9 cellular contexts compared by ENCODE assay signal in genomic region chr5:154447074-154447725, GRCh38. TPM values are rescaled to one million over a fixed set of nuclear protein-coding genes. Genes with fewer than 3 reads are reported as not detected.
DNase-seq lines count a peak whose midpoint lies in the region; ATAC-seq, FAIRE-seq and TF ChIP-seq lines count a peak whose summit lies in the region.
"Had no signal": no experiment of that assay in that cellular context is flagged by ENCODE, and none has a peak within 500 bp of the region (broad histone marks: within the 10 kb centered on the region; RNA-seq: fewer than 3 reads in every experiment).

No MANE protein-coding gene starts in this region.

- CTCF ChIA-PET in HepG2 (lab: Yijun Ruan, JAX; ENCODE audit: low intra/inter-chr PET ratio, low total read pairs), result no interaction called here

- H3K27ac ChIP-seq in HepG2 (ENCODE audit: extremely low read length, insufficient read depth, low read length) (peak overlapping the region; percentile 72), tibial nerve (peak overlapping the region in 2 of 4 donors; percentile 80 to 91)

- no peak for DNase-seq in activated T-cell treated with anti-CD3 and anti-CD28 coated beads, Interleukin-2, amount 50 U/mL, for 72 hours
- DNase-seq in activated T-cell treated with anti-CD3 and anti-CD28 coated beads for 4 hours (no peak), HepG2 (ENCODE audit: low spot score) (no peak), tibial nerve (ENCODE audit: low spot score in 2 of 2) (no peak), A172 (ENCODE audit: low spot score) (no peak), kidney glomerular epithelial cell (lab: John Stamatoyannopoulos, UW) (no peak)
- no peak for DNase-seq in activated naive CD8-positive, alpha-beta T cell treated with anti-CD3 and anti-CD28 coated beads, Interleukin-2, amount 10 ng/mL, durations not matched to agents 7 days and 5 days

- peak overlapping the region; percentile 81 to 97 (median 94) for H3K4me3 ChIP-seq in HepG2 (replicated peaks in 1 of 3; ENCODE audit: insufficient read depth in 1 of 3, low read depth in 2 of 3, low read length in 3 of 3)
- peak overlapping the region; percentile 75 to 92 (median 80) for H3K4me3 ChIP-seq in tibial nerve

- POLR2A ChIA-PET in activated naive CD8-positive, alpha-beta T cell treated with anti-CD3 and anti-CD28 coated beads, Interleukin-2, amount 10 ng/mL, durations not matched to agents 7 days and 5 days (lab: Charles Lee), result interaction anchor here (0.6 to 1.9 kb wide), 2 partner anchors 22 to 258 kb away, joined by 3 to 4 read pairs; no protein-coding TSS in a partner anchor
- POLR2A ChIA-PET in HepG2 (lab: Yijun Ruan, JAX), result interaction anchor here (0.6 to 1.4 kb wide), 2 partner anchors 22 to 257 kb away, joined by 4 to 5 read pairs; partner anchors contain the start of gene GALNT10

- WGBS in HepG2 (ENCODE audit: low lambda C conversion rate), result 1% methylated on average over 10 of the region's 10 CpGs
- WGBS in tibial nerve, 2 donors, result 2 to 5% methylated on average over 10 of the region's 10 CpGs

- peaks cover 11% of the 10 kb centered on the region for H4K20me1 ChIP-seq in HepG2 (ENCODE audit: insufficient read depth, low read length)

- peak overlapping the region; percentile 78 for H3K9ac ChIP-seq in HepG2 (ENCODE audit: insufficient read depth, low read depth, low read length)

- in situ Hi-C loops in HepG2 (cut with HindIII; ENCODE audit: extremely low pct_ligation_motif_present, low pct_unique_long_range_greater_than_20kb), result no loop called here

- H3K4me1 ChIP-seq in HepG2 (ENCODE audit: insufficient read depth, low read length), result peaks cover 38% of the 10 kb centered on the region
- H3K4me1 ChIP-seq in tibial nerve, result peaks cover 0 to 46% (median 20%) of the 10 kb centered on the region in 4 donors

- no peak for TF ChIP-seq RAD21 in HepG2 (CRISPR knock-in tag; IDR thresholded peaks at IDR 0.05)

- no peak for ATAC-seq in activated T-cell treated with anti-CD3 and anti-CD28 coated beads, Interleukin-2, amount 50 U/mL, for 72 hours (replicated peaks in 1 of 2)
- no peak for ATAC-seq in activated naive CD8-positive, alpha-beta T cell treated with anti-CD3 and anti-CD28 coated beads, Interleukin-2, amount 10 ng/mL, durations not matched to agents 7 days and 5 days (ENCODE audit: low read depth)
- no peak for ATAC-seq in HepG2
- no peak for ATAC-seq in GM18517 (IDR thresholded peaks at IDR 0.05; ENCODE audit: unreplicated experiment)

- H3K27ac Mint-ChIP-seq in activated T-cell treated with anti-CD3 and anti-CD28 coated beads, Interleukin-2, amount 50 U/mL, for 72 hours, result peak overlapping the region; percentile 47
- peak overlapping the region; percentile 70 for H3K27ac Mint-ChIP-seq in activated naive CD8-positive, alpha-beta T cell treated with anti-CD3 and anti-CD28 coated beads, Interleukin-2, amount 10 ng/mL, durations not matched to agents 7 days and 5 days

- TF ChIP-seq CTCF in HepG2 (CRISPR knock-in tag; IDR thresholded peaks at IDR 0.05), result no peak
- no peak for TF ChIP-seq CTCF in tibial nerve (IDR thresholded peaks at IDR 0.05)

- peaks cover 46% of the 10 kb centered on the region for H3K4me1 Mint-ChIP-seq in activated T-cell treated with anti-CD3 and anti-CD28 coated beads, Interleukin-2, amount 50 U/mL, for 72 hours (ENCODE audit: low read depth)
- H3K4me1 Mint-ChIP-seq in activated naive CD8-positive, alpha-beta T cell treated with anti-CD3 and anti-CD28 coated beads, Interleukin-2, amount 10 ng/mL, durations not matched to agents 7 days and 5 days, result peaks cover 35% of the 10 kb centered on the region

- H2AFZ ChIP-seq in HepG2 (ENCODE audit: low read length), result no peak overlapping the region

- H3K27me3 ChIP-seq in HepG2 (ENCODE audit: control insufficient read depth in 1 of 2, insufficient read depth in 2 of 2, low read length in 2 of 2), result no peaks in the 10 kb centered on the region
- no peaks in the 10 kb centered on the region for H3K27me3 ChIP-seq in tibial nerve

- TF ChIP-seq POLR2A in HepG2 (IDR thresholded peaks at IDR 0.05; ENCODE audit: insufficient read depth in 1 of 2, low read depth in 2 of 2, low read length in 2 of 2) (no peak), tibial nerve (IDR thresholded peaks at IDR 0.05) (no peak)

- peaks cover 23% of the 10 kb centered on the region for H3K79me2 ChIP-seq in HepG2 (ENCODE audit: insufficient read depth, low read length)

- H3K36me3 Mint-ChIP-seq in activated T-cell treated with anti-CD3 and anti-CD28 coated beads, Interleukin-2, amount 50 U/mL, for 72 hours (ENCODE audit: insufficient read depth in 2 of 2), result peaks cover 7 to 12% of the 10 kb centered on the region in 2 donors
- H3K36me3 Mint-ChIP-seq in activated naive CD8-positive, alpha-beta T cell treated with anti-CD3 and anti-CD28 coated beads, Interleukin-2, amount 10 ng/mL, durations not matched to agents 7 days and 5 days, result peaks cover 23% of the 10 kb centered on the region

- H3K9me3 ChIP-seq in HepG2 (ENCODE audit: low read length) (no peaks in the 10 kb centered on the region), tibial nerve (no peaks in the 10 kb centered on the region)

- H3K36me3 ChIP-seq in HepG2 (replicated peaks in 1 of 2; ENCODE audit: control insufficient read depth in 1 of 2, insufficient read depth in 2 of 2, low read length in 2 of 2), result peaks cover 2 to 10% of the 10 kb centered on the region in 2 experiments; a peak in 4 of 5 replicates
- H3K36me3 ChIP-seq in tibial nerve, result peaks cover 0 to 34% (median 5%) of the 10 kb centered on the region in 3 donors

- BruUV-seq in HepG2 (replicated peaks; lab: Mats Ljungman, UMichigan), result TSS peak; percentile 57

- no peaks in the 10 kb centered on the region for H3K9me3 Mint-ChIP-seq in activated T-cell treated with anti-CD3 and anti-CD28 coated beads, Interleukin-2, amount 50 U/mL, for 72 hours
- no peaks in the 10 kb centered on the region for H3K9me3 Mint-ChIP-seq in activated naive CD8-positive, alpha-beta T cell treated with anti-CD3 and anti-CD28 coated beads, Interleukin-2, amount 10 ng/mL, durations not matched to agents 7 days and 5 days

- peak overlapping the region; percentile 93 for H3K4me2 ChIP-seq in HepG2 (ENCODE audit: low read depth, low read length)

- TF ChIP-seq EP300 in HepG2 (IDR thresholded peaks at IDR 0.05; ENCODE audit: low read depth in 2 of 2, low read length in 2 of 2), result no peak
- no peak for TF ChIP-seq EP300 in HepG2 (CRISPR knock-in tag; IDR thresholded peaks at IDR 0.05; ENCODE audit: borderline replicate concordance)
- no peak for TF ChIP-seq EP300 in tibial nerve (IDR thresholded peaks at IDR 0.05)

- intact Hi-C loops in HepG2 (cut with micrococcal nuclease; ENCODE audit: unreplicated experiment), result no loop called here

- no peaks in the 10 kb centered on the region for H3K27me3 Mint-ChIP-seq in activated T-cell treated with anti-CD3 and anti-CD28 coated beads, Interleukin-2, amount 50 U/mL, for 72 hours (ENCODE audit: low read depth)
- H3K27me3 Mint-ChIP-seq in activated naive CD8-positive, alpha-beta T cell treated with anti-CD3 and anti-CD28 coated beads, Interleukin-2, amount 10 ng/mL, durations not matched to agents 7 days and 5 days, result no peaks in the 10 kb centered on the region

- H3K4me3 Mint-ChIP-seq in activated T-cell treated with anti-CD3 and anti-CD28 coated beads, Interleukin-2, amount 50 U/mL, for 72 hours, result peak overlapping the region; percentile 81 to 91
- H3K4me3 Mint-ChIP-seq in activated naive CD8-positive, alpha-beta T cell treated with anti-CD3 and anti-CD28 coated beads, Interleukin-2, amount 10 ng/mL, durations not matched to agents 7 days and 5 days, result peak overlapping the region; percentile 93

- no peak for FAIRE-seq in HepG2 (lab: Jason Lieb, UNC)
- FAIRE-seq: G401.6 had no signal

RNA-seq across cellular contexts. Expression of gene SAP30L, which starts 1.4 kb away (rescaled TPM):
- total RNA-seq in activated T-cell treated with anti-CD3 and anti-CD28 coated beads, Interleukin-2, amount 50 U/mL, for 72 hours, result 10 to 100 TPM; 42.5 to 45.3 TPM
- total RNA-seq in activated naive CD8-positive, alpha-beta T cell treated with anti-CD3 and anti-CD28 coated beads, Interleukin-2, amount 10 ng/mL, durations not matched to agents 7 days and 5 days, result 10 to 100 TPM; 39.4 to 41.3 TPM
- total RNA-seq in HepG2 (2016; rRNA removed; fragmentation: Illumina TruSeq; extraction: Trizol), result 35.1 and 37.2 TPM in 2 replicates
- 43.5 and 52.9 TPM in 2 replicates for total RNA-seq in HepG2 (2016; cell fraction: cytosol; rRNA removed; fragmentation: Illumina TruSeq; extraction: Trizol; ENCODE audit: low read depth)
- 29.8 and 32.1 TPM in 2 replicates for total RNA-seq in HepG2 (2016; cell fraction: insoluble cytoplasmic fraction; rRNA removed; fragmentation: Illumina TruSeq; extraction: Trizol)
- 68.1 and 69.8 TPM in 2 replicates for total RNA-seq in HepG2 (2016; cell fraction: membrane; rRNA removed; fragmentation: Illumina TruSeq; extraction: Trizol)
- total RNA-seq in HepG2 (2016; cell fraction: nucleus; rRNA removed; fragmentation: Illumina TruSeq; extraction: Trizol), result 18.6 and 21.2 TPM in 2 replicates
- 22.7 and 27.9 TPM in 2 replicates for polyA plus RNA-seq in HepG2 (2011; rRNA removed)
- polyA plus RNA-seq in HepG2 (2011; cell fraction: cytosol; rRNA removed), result 13.3 and 17.8 TPM in 2 replicates
- 11.4 and 19.9 TPM in 2 replicates for polyA plus RNA-seq in HepG2 (2011; cell fraction: nucleus; rRNA removed)
- polyA plus RNA-seq in HepG2 (2012), result 25.2 and 38.3 TPM in 2 replicates
- 53.9 and 56.6 TPM in 2 replicates for polyA plus RNA-seq in HepG2 (2016; cell fraction: cytosol; fragmentation: Illumina TruSeq; extraction: Trizol; ENCODE audit: low read depth)
- 37.5 and 38.4 TPM in 2 replicates for polyA plus RNA-seq in HepG2 (2016; cell fraction: insoluble cytoplasmic fraction; fragmentation: Illumina TruSeq; extraction: Trizol; ENCODE audit: low read depth)
- polyA plus RNA-seq in HepG2 (2016; cell fraction: membrane; fragmentation: Illumina TruSeq; extraction: Trizol; ENCODE audit: low read depth), result 62.1 and 69.0 TPM in 2 replicates
- polyA plus RNA-seq in HepG2 (2016; cell fraction: nucleus; fragmentation: Illumina TruSeq; extraction: Trizol; ENCODE audit: insufficient read depth, low read depth), result 35.7 and 47.1 TPM in 2 replicates
- 6.8 and 18.8 TPM in 2 replicates for polyA minus RNA-seq in HepG2 (2011; rRNA and poly(A)+ RNA removed; ENCODE audit: low replicate concordance)
- 7.7 and 13.8 TPM in 2 replicates for polyA minus RNA-seq in HepG2 (2011; cell fraction: cytosol; rRNA and poly(A)+ RNA removed)
- 8.1 and 9.5 TPM in 2 replicates for polyA minus RNA-seq in HepG2 (2011; cell fraction: nucleus; rRNA and poly(A)+ RNA removed)
- total RNA-seq in tibial nerve, result 10 to 100 TPM; 30.0 to 60.5 (median 38.6) TPM
- total RNA-seq in A172 (2014; rRNA removed; shearing (Covaris generic)), result 22.4 and 41.8 TPM in 2 replicates

RNA-seq across cellular contexts. Expression of gene HAND1, which starts 30.8 kb away (rescaled TPM):
- not detected for total RNA-seq in activated T-cell treated with anti-CD3 and anti-CD28 coated beads, Interleukin-2, amount 50 U/mL, for 72 hours
- not detected for total RNA-seq in activated naive CD8-positive, alpha-beta T cell treated with anti-CD3 and anti-CD28 coated beads, Interleukin-2, amount 10 ng/mL, durations not matched to agents 7 days and 5 days
- not detected in 2 replicates for total RNA-seq in HepG2 (2016; rRNA removed; fragmentation: Illumina TruSeq; extraction: Trizol)
- not detected in 2 replicates for total RNA-seq in HepG2 (2016; cell fraction: cytosol; rRNA removed; fragmentation: Illumina TruSeq; extraction: Trizol; ENCODE audit: low read depth)
- not detected in 2 replicates for total RNA-seq in HepG2 (2016; cell fraction: insoluble cytoplasmic fraction; rRNA removed; fragmentation: Illumina TruSeq; extraction: Trizol)
- not detected in 2 replicates for total RNA-seq in HepG2 (2016; cell fraction: membrane; rRNA removed; fragmentation: Illumina TruSeq; extraction: Trizol)
- not detected in 2 replicates for total RNA-seq in HepG2 (2016; cell fraction: nucleus; rRNA removed; fragmentation: Illumina TruSeq; extraction: Trizol)
- not detected in 2 replicates for polyA plus RNA-seq in HepG2 (2011; rRNA removed)
- not detected in 2 replicates for polyA plus RNA-seq in HepG2 (2011; cell fraction: cytosol; rRNA removed)
- not detected in 2 replicates for polyA plus RNA-seq in HepG2 (2011; cell fraction: nucleus; rRNA removed)
- polyA plus RNA-seq in HepG2 (2012), result not detected in 2 replicates
- not detected in 2 replicates for polyA plus RNA-seq in HepG2 (2016; cell fraction: cytosol; fragmentation: Illumina TruSeq; extraction: Trizol; ENCODE audit: low read depth)
- polyA plus RNA-seq in HepG2 (2016; cell fraction: insoluble cytoplasmic fraction; fragmentation: Illumina TruSeq; extraction: Trizol; ENCODE audit: low read depth), result not detected in 2 replicates
- polyA plus RNA-seq in HepG2 (2016; cell fraction: membrane; fragmentation: Illumina TruSeq; extraction: Trizol; ENCODE audit: low read depth), result not detected in 2 replicates
- not detected in 2 replicates for polyA plus RNA-seq in HepG2 (2016; cell fraction: nucleus; fragmentation: Illumina TruSeq; extraction: Trizol; ENCODE audit: insufficient read depth, low read depth)
- polyA minus RNA-seq in HepG2 (2011; rRNA and poly(A)+ RNA removed; ENCODE audit: low replicate concordance), result not detected in 2 replicates
- polyA minus RNA-seq in HepG2 (2011; cell fraction: cytosol; rRNA and poly(A)+ RNA removed), result not detected in 2 replicates
- not detected in 2 replicates for polyA minus RNA-seq in HepG2 (2011; cell fraction: nucleus; rRNA and poly(A)+ RNA removed)
- total RNA-seq in tibial nerve, result not detected
- total RNA-seq in A172 (2014; rRNA removed; shearing (Covaris generic)), result not detected in 2 replicates
